9 cellular contexts compared by ENCODE assay signal in genomic region chr5:136062563-136063274, GRCh38. TPM values are rescaled to one million over a fixed set of nuclear protein-coding genes. Genes with fewer than 3 reads are reported as not detected.
DNase-seq lines count a peak whose midpoint lies in the region; ATAC-seq and TF ChIP-seq lines count a peak whose summit lies in the region.
"Had no signal": no experiment of that assay in that cellular context is flagged by ENCODE, and none has a peak within 500 bp of the region (broad histone marks: within the 10 kb centered on the region; RNA-seq: fewer than 3 reads in every experiment).

No MANE protein-coding gene starts in this region.

- POLR2A ChIA-PET in BJ (lab: Charles Lee) = no interaction called here

- H2AFZ ChIP-seq in neural cell (ENCODE audit: low read depth, low read length) = no peak overlapping the region

- peak; percentile 43; the same call in 1 of the 2 replicates for TF ChIP-seq CTCF in BJ (IDR thresholded peaks at IDR 0.05; ENCODE audit: insufficient read depth, low read depth, low read length)
- TF ChIP-seq CTCF in GM12872 (IDR thresholded peaks at IDR 0.05; ENCODE audit: insufficient read depth, low read depth, low read length) = peak; percentile 62
- TF ChIP-seq CTCF in choroid plexus epithelial cell (conservative IDR thresholded peaks at IDR 0.05; ENCODE audit: low read depth, low read length) = peak; percentile 67
- TF ChIP-seq CTCF in neural cell (IDR thresholded peaks at IDR 0.05; ENCODE audit: poor library complexity, severe bottlenecking) = peak; percentile 55

- H3K4me2 ChIP-seq in neural cell (ENCODE audit: low read length) = no peak overlapping the region

- no peak overlapping the region for H3K9ac ChIP-seq in neural cell (ENCODE audit: low read length)

- H3F3A ChIP-seq in neural cell (ENCODE audit: insufficient read depth, low read length, poor library complexity, severe bottlenecking) = no peaks in the 10 kb centered on the region

- H3K27me3 ChIP-seq in BJ (ENCODE audit: control insufficient read depth, insufficient read depth, low read length) (no peaks in the 10 kb centered on the region), neural cell (ENCODE audit: insufficient read depth, low read depth, low read length) (no peaks in the 10 kb centered on the region)
- H3K27me3 ChIP-seq: SJSA1 had no signal

- no peak for DNase-seq in BJ (ENCODE audit: low read depth)
- DNase-seq in NCI-H446 treated with DMSO at 0.1 percent for 48 hours (lab: John Stamatoyannopoulos, UW) = peak; percentile 4
- peak; percentile 70 for DNase-seq in choroid plexus epithelial cell (ENCODE audit: low read depth)
- DNase-seq in middle frontal gyrus (ENCODE audit: extremely low spot score, low spot score) = no peak

- H3K4me3 ChIP-seq in BJ (ENCODE audit: low read depth, low read length) (no peak overlapping the region), choroid plexus epithelial cell (ENCODE audit: low read depth, low read length) (no peak overlapping the region), neural cell (ENCODE audit: low read length) (no peak overlapping the region)
- H3K4me3 ChIP-seq: SJSA1 had no signal

- no peak for TF ChIP-seq EP300 in neural cell (conservative IDR thresholded peaks at IDR 0.05; ENCODE audit: poor library complexity, severe bottlenecking)

- H3K9me2 ChIP-seq in neural cell (ENCODE audit: insufficient read depth, low read length) = no peaks in the 10 kb centered on the region

- H3K79me2 ChIP-seq in neural cell (replicated peaks; ENCODE audit: insufficient read depth, low read length) = no peaks in the 10 kb centered on the region

- H3K36me3 ChIP-seq in BJ (ENCODE audit: control insufficient read depth, insufficient read depth, low read length) (peaks cover 38% of the 10 kb centered on the region), neural cell (ENCODE audit: insufficient read depth, low read length) (no peaks in the 10 kb centered on the region)

- no peaks in the 10 kb centered on the region for H3K9me3 ChIP-seq in neural cell (ENCODE audit: low read length)
- H3K9me3 ChIP-seq: SJSA1 had no signal

- H4K20me1 ChIP-seq in neural cell (ENCODE audit: insufficient read depth) = no peaks in the 10 kb centered on the region

- peak; percentile 61 for ATAC-seq in HG02852 (IDR thresholded peaks at IDR 0.05; ENCODE audit: unreplicated experiment)
- ATAC-seq in GM18517 (IDR thresholded peaks at IDR 0.05; ENCODE audit: unreplicated experiment) = no peak

- CTCF ChIA-PET in BJ (lab: Yijun Ruan, JAX) = interaction anchor here (0.6 to 4.6 kb wide), 16 partner anchors 13 to 174 kb away, joined by 3 to 37 read pairs (median 5); no protein-coding TSS in a partner anchor

- H3K27ac ChIP-seq in neural cell (ENCODE audit: low read length) = no peak overlapping the region
- H3K27ac ChIP-seq: SJSA1 had no signal

- TF ChIP-seq RAD21 in neural cell (conservative IDR thresholded peaks at IDR 0.05) = peak; percentile 67

TF ChIP-seq in neural cell, 6 proteins besides CTCF, POLR2A, EP300 and RAD21:
- TF ChIP-seq TAF1 (IDR thresholded peaks at IDR 0.05; ENCODE audit: low read depth) (no peak), SMC3 (conservative IDR thresholded peaks at IDR 0.05; ENCODE audit: poor library complexity) (peak; percentile 73)

RNA-seq across cellular contexts. Expression of gene TGFBI, which starts 33.9 kb away (rescaled TPM):
- polyA plus RNA-seq in BJ (2011; rRNA removed) (987 and 1,228 TPM in 2 replicates), neural cell (0.71 and 0.90 TPM in 2 replicates)
- polyA minus RNA-seq in BJ (2011; rRNA and poly(A)+ RNA removed) = 332 and 387 TPM in 2 replicates
- 0.46 and 0.73 TPM in 2 replicates for polyA minus RNA-seq in neural cell

Comparison
In these comparisons a context has a peak if more than half of its experiments do, and no peak if none do; other contexts are left out.
1. DNase-seq: peak in NCI-H446 treated with DMSO at 0.1 percent for 48 hours (single experiment) and choroid plexus epithelial cell (single experiment); none in BJ (single experiment) and middle frontal gyrus (single experiment).
2. RNA of gene TGFBI, which starts 33.9 kb away (polyA plus RNA-seq): 987 to 1,228 TPM in BJ; 0.71 to 0.90 TPM in neural cell; every median in the first group is over 100 times any median in the second.
3. Peak in every context shown above with its lines, with median percentiles within 50 percentile points of each other: CTCF ChIP-seq.